Comparison of ENCODE assay signal across 8 cellular contexts in the genomic region with DNA sequence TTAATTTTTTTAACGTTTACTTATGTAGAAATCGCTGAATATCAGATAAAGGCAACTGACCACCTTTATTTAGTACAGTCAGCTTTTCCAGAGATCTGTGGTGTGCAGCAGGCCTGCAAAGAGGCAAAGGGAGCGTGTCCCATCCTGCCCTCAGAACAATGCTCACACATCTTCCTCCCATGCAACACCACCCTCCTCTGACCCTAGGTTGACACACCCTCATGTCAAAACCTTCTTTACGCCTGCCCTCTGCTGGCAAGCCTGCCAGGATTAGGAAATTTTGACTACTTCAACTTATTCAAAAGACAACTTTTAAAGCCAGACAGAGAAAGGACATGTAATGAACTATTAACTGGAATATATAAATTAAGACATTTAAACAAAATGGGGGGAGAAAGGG.
DNase-seq lines count a peak whose midpoint lies in the region; ATAC-seq and TF ChIP-seq lines count a peak whose summit lies in the region.

No MANE protein-coding gene starts in this region.

- no peaks in the 10 kb centered on the region for H3K27me3 ChIP-seq in suprapubic skin

- peaks cover 4% of the 10 kb centered on the region for H3K36me3 Mint-ChIP-seq in endothelial cell (ENCODE audit: low read depth, unreplicated experiment)
- H3K36me3 Mint-ChIP-seq in naive B cell, result peaks cover 0 to 2% of the 10 kb centered on the region in 2 donors

- 42% methylated on average over 4 of the region's 4 CpGs for WGBS in suprapubic skin

- no peak overlapping the region for H3K4me3 ChIP-seq in suprapubic skin

- H3K27ac Mint-ChIP-seq in endothelial cell (ENCODE audit: unreplicated experiment) (no peak overlapping the region), naive B cell (peak overlapping the region; percentile 76 to 97 (median 92))

- no peak for TF ChIP-seq POLR2A in suprapubic skin (IDR thresholded peaks at IDR 0.05)

- H3K27me3 Mint-ChIP-seq in endothelial cell (ENCODE audit: unreplicated experiment), result peaks cover 2% of the 10 kb centered on the region
- no peaks in the 10 kb centered on the region for H3K27me3 Mint-ChIP-seq in naive B cell

- peak; percentile 54 for TF ChIP-seq CTCF in 22Rv1 (IDR thresholded peaks at IDR 0.05)
- TF ChIP-seq CTCF in endothelial cell (IDR thresholded peaks at IDR 0.05; ENCODE audit: unreplicated experiment), result peak; percentile 55
- peak; percentile 32 to 46 for TF ChIP-seq CTCF in suprapubic skin (IDR thresholded peaks at IDR 0.05)

- H3K4me1 Mint-ChIP-seq in endothelial cell (ENCODE audit: unreplicated experiment) (peaks cover 48% of the 10 kb centered on the region), naive B cell (peaks cover 50 to 84% (median 79%) of the 10 kb centered on the region in 3 donors)

- H3K4me1 ChIP-seq in suprapubic skin, result peaks cover 46% of the 10 kb centered on the region

- ATAC-seq in GM18861 (IDR thresholded peaks at IDR 0.05; ENCODE audit: unreplicated experiment), result peak; percentile 53
- peak; percentile 30 to 47 for ATAC-seq in naive B cell (ENCODE audit: low read depth in 2 of 2)

- no peak for TF ChIP-seq EP300 in suprapubic skin (IDR thresholded peaks at IDR 0.05)

- H3K36me3 ChIP-seq in suprapubic skin, result no peaks in the 10 kb centered on the region

- H3K4me3 Mint-ChIP-seq in endothelial cell (ENCODE audit: unreplicated experiment), result no peak overlapping the region
- peak overlapping the region in 7 of 8 donors; percentile 6 to 81 (median 67) for H3K4me3 Mint-ChIP-seq in naive B cell

- no peaks in the 10 kb centered on the region for H3K9me3 Mint-ChIP-seq in endothelial cell (ENCODE audit: unreplicated experiment)
- H3K9me3 Mint-ChIP-seq in naive B cell, result no peaks in the 10 kb centered on the region

- H3K27ac ChIP-seq in 22Rv1 (no peak overlapping the region), suprapubic skin (no peak overlapping the region)

- H3K9me3 ChIP-seq in suprapubic skin, result no peaks in the 10 kb centered on the region

- peak; percentile 51 for DNase-seq in NCI-H2171 treated with DMSO at 0.1 percent for 48 hours (lab: John Stamatoyannopoulos, UW)
- peak; percentile 67 to 75 for DNase-seq in activated CD4-positive, alpha-beta T cell treated with anti-CD3 and anti-CD28 coated beads, Interleukin-2, amount 50 U/mL, for 4 hours
- peak; percentile 69 for DNase-seq in endothelial cell (ENCODE audit: low spot score)
- DNase-seq in naive B cell, result peak; percentile 72
- DNase-seq in suprapubic skin (ENCODE audit: low spot score in 2 of 2), result peak in 1 of 2 donors; percentile 81
- DNase-seq in GM19240 (ENCODE audit: insufficient read length, low spot score), result no peak
